In genomic region chr22:49991167-49991566, GRCh38 we compare ENCODE assay signal across 2 cellular contexts.
TF ChIP-seq lines count a peak whose summit lies in the region.

No MANE protein-coding gene starts in this region.

TF ChIP-seq in HepG2, 621 proteins besides CTCF, POLR2A, EP300 and RAD21:
- TF ChIP-seq TCF7L2 (IDR thresholded peaks at IDR 0.05; ENCODE audit: low read depth, low read length): no peak
- no peak for TF ChIP-seq RARA (CRISPR knock-in tag; IDR thresholded peaks at IDR 0.05)
- TF ChIP-seq IKZF4 (CRISPR knock-in tag; IDR thresholded peaks at IDR 0.05; ENCODE audit: borderline replicate concordance, low read depth, not compliant biosample characterization): no peak
- TF ChIP-seq ARNT2 (CRISPR knock-in tag; IDR thresholded peaks at IDR 0.05; ENCODE audit: low read depth): no peak
- TF ChIP-seq ZNF709 (CRISPR knock-in tag; IDR thresholded peaks at IDR 0.05): peak; percentile 96; the same call in 1 of the 2 replicates

TF ChIP-seq in K562, 482 proteins besides CTCF, POLR2A, EP300 and RAD21:
- TF ChIP-seq TRIM28 (IDR thresholded peaks at IDR 0.05) (peak; percentile 52; the same call in 1 of the 2 replicates), CEBPZ (IDR thresholded peaks at IDR 0.05; ENCODE audit: borderline replicate concordance, low read depth, low read length) (no peak)
